19 cellular contexts compared by ENCODE assay signal in genomic region chr19:590750-591098, GRCh38. TPM values are rescaled to one million over a fixed set of nuclear protein-coding genes. Genes with fewer than 3 reads are reported as not detected.
A peak's percentile ranks its signal among the peaks of the same experiment; 100 is the strongest.
DNase-seq lines count a peak whose midpoint lies in the region; ATAC-seq and TF ChIP-seq lines count a peak whose summit lies in the region.
"Had no signal": no experiment of that assay in that cellular context is flagged by ENCODE, and none has a peak within 500 bp of the region (broad histone marks: within the 10 kb centered on the region; RNA-seq: fewer than 3 reads in every experiment).

No MANE protein-coding gene starts in this region.

- H3K27ac ChIP-seq in right atrium auricular region (no peak overlapping the region), SK-N-MC (no peak overlapping the region), thoracic aorta (no peak overlapping the region)
- H3K27ac ChIP-seq: foreskin keratinocyte, neutrophil had no signal

- no peaks in the 10 kb centered on the region for H3K36me3 Mint-ChIP-seq in CD14-positive monocyte
- H3K36me3 Mint-ChIP-seq: activated naive CD4-positive, alpha-beta T cell treated with anti-CD3 and anti-CD28 coated beads, Interleukin-2, amount 50 U/mL, for 72 hours; brain had no signal

- no peaks in the 10 kb centered on the region for H3K36me3 ChIP-seq in right atrium auricular region
- no peaks in the 10 kb centered on the region for H3K36me3 ChIP-seq in SK-N-MC (ENCODE audit: insufficient read depth, low read length)
- H3K36me3 ChIP-seq in iPS-15b (ENCODE audit: control insufficient read depth, insufficient read depth, low read length), result no peaks in the 10 kb centered on the region
- H3K36me3 ChIP-seq in thoracic aorta, result no peaks in the 10 kb centered on the region
- H3K36me3 ChIP-seq: neutrophil had no signal

- H3K27me3 Mint-ChIP-seq in CD14-positive monocyte (ENCODE audit: low read depth in 3 of 3), result peaks cover 53 to 83% (median 71%) of the 10 kb centered on the region in 3 donors

- DNase-seq in right atrium auricular region (ENCODE audit: low spot score) (no peak), Right ventricle myocardium inferior (ENCODE audit: missing footprints) (no peak), SK-N-MC (ENCODE audit: low read depth, low spot score) (no peak), thoracic aorta (ENCODE audit: low spot score) (no peak), CD14-positive monocyte (ENCODE audit: low spot score) (no peak), DMS153 (lab: John Stamatoyannopoulos, UW) (no peak)
- DNase-seq: foreskin keratinocyte, NCI-H2107, SIG-M5 had no signal

- H3K4me3 ChIP-seq in right atrium auricular region (peak overlapping the region; percentile 6 to 40), SK-N-MC (peak overlapping the region; percentile 52), iPS-15b (ENCODE audit: low read depth, low read length) (peak overlapping the region; percentile 8), thoracic aorta (peak overlapping the region; percentile 23)

- no peak for ATAC-seq in Right ventricle myocardium inferior
- no peak for ATAC-seq in thoracic aorta (ENCODE audit: insufficient number of reproducible peaks, low FRiP score, low read depth)
- ATAC-seq in GM18517 (IDR thresholded peaks at IDR 0.05; ENCODE audit: unreplicated experiment), result no peak
- ATAC-seq: foreskin keratinocyte had no signal

- no peak overlapping the region for H3K27ac Mint-ChIP-seq in CD14-positive monocyte
- H3K27ac Mint-ChIP-seq: activated naive CD4-positive, alpha-beta T cell treated with anti-CD3 and anti-CD28 coated beads, Interleukin-2, amount 50 U/mL, for 72 hours; dendritic cell treated with granulocyte-macrophage colony-stimulating factor and Interleukin-4, amounts not matched to agents 40 ng/mL and 50 ng/mL, for 4 days had no signal

- no peak overlapping the region for H3K9ac ChIP-seq in SK-N-MC (ENCODE audit: insufficient read length)
- no peak overlapping the region for H3K9ac ChIP-seq in iPS-15b (ENCODE audit: low read depth, low read length)

- H3K4me3 Mint-ChIP-seq in CD14-positive monocyte, result no peak overlapping the region

- H3K27me3 ChIP-seq in right atrium auricular region (peaks cover 0 to 26% of the 10 kb centered on the region in 2 donors), iPS-15b (ENCODE audit: control insufficient read depth, insufficient read depth, low read length) (peaks cover 18% of the 10 kb centered on the region), thoracic aorta (replicated peaks; ENCODE audit: insufficient read depth) (peaks cover 20% of the 10 kb centered on the region)

- TF ChIP-seq CTCF in right atrium auricular region (IDR thresholded peaks at IDR 0.05) (no peak), thoracic aorta (IDR thresholded peaks at IDR 0.05) (no peak), CD14-positive monocyte (IDR thresholded peaks at IDR 0.05) (no peak)

- H3K4me1 Mint-ChIP-seq in CD14-positive monocyte, result peaks cover 5% of the 10 kb centered on the region

- H3K4me1 ChIP-seq in right atrium auricular region, result peaks cover 0 to 23% of the 10 kb centered on the region in 2 donors
- H3K4me1 ChIP-seq in iPS-15b (ENCODE audit: control insufficient read depth, insufficient read depth, low read length), result no peaks in the 10 kb centered on the region
- peaks cover 3 to 4% of the 10 kb centered on the region in 2 donors for H3K4me1 ChIP-seq in thoracic aorta (ENCODE audit: control insufficient read depth in 1 of 2, low read depth in 2 of 2)
- H3K4me1 ChIP-seq: foreskin keratinocyte had no signal

- intact Hi-C loops in Right ventricle myocardium inferior (cut with DNase I), result no loop called here
- intact Hi-C loops in CD14-positive monocyte (cut with micrococcal nuclease), result no loop called here

- H3K9me3 ChIP-seq in right atrium auricular region (no peaks in the 10 kb centered on the region), SK-N-MC (ENCODE audit: low read depth, low read length) (no peaks in the 10 kb centered on the region), iPS-15b (ENCODE audit: control insufficient read depth, insufficient read depth, low read length) (no peaks in the 10 kb centered on the region), thoracic aorta (no peaks in the 10 kb centered on the region)
- H3K9me3 ChIP-seq: neutrophil had no signal

- peaks cover 0 to 18% (median 7%) of the 10 kb centered on the region in 7 donors for H3K9me3 Mint-ChIP-seq in CD14-positive monocyte
- H3K9me3 Mint-ChIP-seq: activated naive CD4-positive, alpha-beta T cell treated with anti-CD3 and anti-CD28 coated beads, Interleukin-2, amount 50 U/mL, for 72 hours; dendritic cell treated with granulocyte-macrophage colony-stimulating factor and Interleukin-4, amounts not matched to agents 40 ng/mL and 50 ng/mL, for 4 days had no signal

RNA-seq across cellular contexts. Expression of gene HCN2, which starts 1.0 kb away (rescaled TPM):
- 10 to 100 TPM in 1 of 2 donors, 1 to 10 TPM in 1; 1.4 to 11.1 TPM for total RNA-seq in right atrium auricular region
- 4.5 TPM for total RNA-seq in Right ventricle myocardium inferior
- total RNA-seq in thoracic aorta, result not detected
- polyA plus RNA-seq in CD14-positive monocyte, result not detected
- total RNA-seq: epithelial cell of proximal tubule had no signal

RNA-seq across cellular contexts. Expression of gene BSG, which starts 18.3 kb away (rescaled TPM):
- total RNA-seq in right atrium auricular region, result 1,000 to 10,000 TPM; 1,033 to 1,569 TPM
- 1,651 TPM for total RNA-seq in Right ventricle myocardium inferior
- total RNA-seq in thoracic aorta, result 100 to 1,000 TPM; 344 to 575 TPM
- 100 to 1,000 TPM; 364 to 431 TPM for polyA plus RNA-seq in CD14-positive monocyte

RNA-seq across cellular contexts. Expression of gene POLRMT, which starts 42.6 kb away (rescaled TPM):
- total RNA-seq in right atrium auricular region (10 to 100 TPM; 24.5 to 30.4 TPM), Right ventricle myocardium inferior (51.2 TPM), thoracic aorta (10 to 100 TPM; 23.8 to 30.9 TPM)
- polyA plus RNA-seq in CD14-positive monocyte, result 10 to 100 TPM; 16.2 to 17.6 TPM

RNA-seq across cellular contexts. Expression of gene GZMM, which starts 46.9 kb away (rescaled TPM):
- total RNA-seq in right atrium auricular region (under 1 TPM in 1 of 2 donors, not detected in 1; 0.79 TPM), Right ventricle myocardium inferior (not detected), thoracic aorta (under 1 TPM in 1 of 2 donors, not detected in 1; 0.54 TPM)
- 1 to 10 TPM in 1 of 2 donors, under 1 TPM in 1; 0.48 to 1.4 TPM for polyA plus RNA-seq in CD14-positive monocyte
- total RNA-seq: epithelial cell of proximal tubule, foreskin keratinocyte, H4, HT1080, temporal lobe had no signal

RNA-seq across cellular contexts. Expression of gene FGF22, which starts 49.0 kb away (rescaled TPM):
- under 1 TPM; 0.35 to 0.37 TPM for total RNA-seq in right atrium auricular region
- not detected for total RNA-seq in Right ventricle myocardium inferior
- under 1 TPM; 0.27 to 0.56 TPM for total RNA-seq in thoracic aorta
- polyA plus RNA-seq in CD14-positive monocyte, result not detected
- total RNA-seq: activated naive CD4-positive, alpha-beta T cell treated with anti-CD3 and anti-CD28 coated beads, Interleukin-2, amount 50 U/mL, for 72 hours; epithelial cell of proximal tubule; foreskin keratinocyte; H4; HT1080 had no signal
- polyA plus RNA-seq: foreskin keratinocyte had no signal
